ENCODE assay signal across 22 cellular contexts in genomic region chr1:17277511-17278159, GRCh38. TPM values are rescaled to one million over a fixed set of nuclear protein-coding genes. Genes with fewer than 3 reads are reported as not detected.
"Had no signal": no experiment of that assay in that cellular context is flagged by ENCODE, and none has a peak within 500 bp of the region (broad histone marks: within the 10 kb centered on the region; RNA-seq: fewer than 3 reads in every experiment).

No MANE protein-coding gene starts in this region.

- H3K4me3 Mint-ChIP-seq: activated CD4-positive, alpha-beta memory T cell treated with anti-CD3 and anti-CD28 coated beads, Interleukin-2, amount 10 ng/mL, durations not matched to agents 7 days and 5 days; activated CD4-positive, alpha-beta T cell treated with anti-CD3 and anti-CD28 coated beads, Interleukin-2, amount 10 ng/mL, durations not matched to agents 7 days and 5 days; activated naive CD4-positive, alpha-beta T cell treated with anti-CD3 and anti-CD28 coated beads for 36 hours; activated naive CD8-positive, alpha-beta T cell treated with anti-CD3 and anti-CD28 coated beads for 36 hours; activated T-helper 17 cell treated with anti-CD3 and anti-CD28 coated beads, Interleukin-2, amount 50 U/mL, for 72 hours had no signal

- H3K27ac Mint-ChIP-seq: activated CD4-positive, alpha-beta memory T cell treated with anti-CD3 and anti-CD28 coated beads, Interleukin-2, amount 10 ng/mL, durations not matched to agents 7 days and 5 days; activated CD4-positive, alpha-beta T cell treated with anti-CD3 and anti-CD28 coated beads, Interleukin-2, amount 10 ng/mL, durations not matched to agents 7 days and 5 days; activated naive CD4-positive, alpha-beta T cell treated with anti-CD3 and anti-CD28 coated beads for 36 hours; activated naive CD8-positive, alpha-beta T cell treated with anti-CD3 and anti-CD28 coated beads for 36 hours; activated T-helper 17 cell treated with anti-CD3 and anti-CD28 coated beads, Interleukin-2, amount 50 U/mL, for 72 hours had no signal

- H3K9me3 Mint-ChIP-seq: activated CD4-positive, alpha-beta memory T cell treated with anti-CD3 and anti-CD28 coated beads, Interleukin-2, amount 10 ng/mL, durations not matched to agents 7 days and 5 days; activated CD4-positive, alpha-beta T cell treated with anti-CD3 and anti-CD28 coated beads, Interleukin-2, amount 10 ng/mL, durations not matched to agents 7 days and 5 days; activated naive CD4-positive, alpha-beta T cell treated with anti-CD3 and anti-CD28 coated beads for 36 hours; activated naive CD8-positive, alpha-beta T cell treated with anti-CD3 and anti-CD28 coated beads for 36 hours; activated T-helper 17 cell treated with anti-CD3 and anti-CD28 coated beads, Interleukin-2, amount 50 U/mL, for 72 hours had no signal

- H3K27me3 ChIP-seq: brain microvascular endothelial cell, cardiac muscle cell, Peyer's patch had no signal

- H3K27ac ChIP-seq: brain microvascular endothelial cell, cardiac muscle cell, KMS-11, Peyer's patch had no signal

- ATAC-seq: activated T-helper 17 cell treated with anti-CD3 and anti-CD28 coated beads, Interleukin-2, amount 50 U/mL, for 72 hours had no signal

- H3K36me3 Mint-ChIP-seq: activated naive CD8-positive, alpha-beta T cell treated with anti-CD3 and anti-CD28 coated beads for 36 hours had no signal

- H3K4me1 Mint-ChIP-seq: activated CD4-positive, alpha-beta memory T cell treated with anti-CD3 and anti-CD28 coated beads, Interleukin-2, amount 10 ng/mL, durations not matched to agents 7 days and 5 days; activated CD4-positive, alpha-beta T cell treated with anti-CD3 and anti-CD28 coated beads, Interleukin-2, amount 10 ng/mL, durations not matched to agents 7 days and 5 days; activated naive CD8-positive, alpha-beta T cell treated with anti-CD3 and anti-CD28 coated beads for 36 hours; activated T-helper 17 cell treated with anti-CD3 and anti-CD28 coated beads, Interleukin-2, amount 50 U/mL, for 72 hours had no signal

- H3K4me1 ChIP-seq: Peyer's patch had no signal

- H3K9me3 ChIP-seq: Peyer's patch had no signal

- H3K36me3 ChIP-seq: brain microvascular endothelial cell, cardiac muscle cell, Peyer's patch had no signal

- H3K4me3 ChIP-seq: cardiac muscle cell, Peyer's patch had no signal

- DNase-seq: activated CD4-positive, alpha-beta memory T cell treated with anti-CD3 and anti-CD28 coated beads, Interleukin-2, amount 10 ng/mL, durations not matched to agents 7 days and 5 days; activated CD4-positive, alpha-beta T cell treated with anti-CD3 and anti-CD28 coated beads, Interleukin-2, amount 10 ng/mL, durations not matched to agents 7 days and 5 days; activated CD4-positive, CD25-positive, alpha-beta regulatory T cell; activated gamma-delta T cell; activated naive CD4-positive, alpha-beta T cell treated with anti-CD3 and anti-CD28 coated beads for 36 hours; activated naive CD8-positive, alpha-beta T cell treated with anti-CD3 and anti-CD28 coated beads for 36 hours; activated T-cell treated with anti-CD3 and anti-CD28 coated beads for 4 hours; activated T-cell treated with anti-CD3 and anti-CD28 coated beads, Interleukin-2, amount 50 U/mL, for 48 hours; brain microvascular endothelial cell; NCI-H1092; NCI-H1417; NCI-H2029; NCI-H446; NCI-H524; SIG-M5; T-helper 2 cell; T1000 had no signal

RNA-seq across cellular contexts. Expression of gene PADI3, which starts 28.7 kb away (rescaled TPM):
- total RNA-seq: activated CD4-positive, alpha-beta memory T cell treated with anti-CD3 and anti-CD28 coated beads, Interleukin-2, amount 10 ng/mL, durations not matched to agents 7 days and 5 days; activated CD4-positive, alpha-beta T cell treated with anti-CD3 and anti-CD28 coated beads, Interleukin-2, amount 10 ng/mL, durations not matched to agents 7 days and 5 days; activated CD8-positive, alpha-beta memory T cell treated with anti-CD3 and anti-CD28 coated beads for 36 hours; activated naive CD4-positive, alpha-beta T cell treated with anti-CD3 and anti-CD28 coated beads for 36 hours; activated naive CD8-positive, alpha-beta T cell treated with anti-CD3 and anti-CD28 coated beads for 36 hours; activated T-helper 17 cell treated with anti-CD3 and anti-CD28 coated beads, Interleukin-2, amount 50 U/mL, for 72 hours; Peyer's patch had no signal

RNA-seq across cellular contexts. Expression of gene PADI4, which starts 30.4 kb away (rescaled TPM):
- total RNA-seq: activated CD4-positive, alpha-beta memory T cell treated with anti-CD3 and anti-CD28 coated beads, Interleukin-2, amount 10 ng/mL, durations not matched to agents 7 days and 5 days; cardiac muscle cell; Peyer's patch had no signal
